ENCODE assay signal across 8 cellular contexts in genomic region chr13:43787998-43788397, GRCh38. TPM values are rescaled to one million over a fixed set of nuclear protein-coding genes. Genes with fewer than 3 reads are reported as not detected.
A peak's percentile ranks its signal among the peaks of the same experiment; 100 is the strongest.
DNase-seq lines count a peak whose midpoint lies in the region; ATAC-seq and TF ChIP-seq lines count a peak whose summit lies in the region.

No MANE protein-coding gene starts in this region.

- intact Hi-C loops in head of caudate nucleus (cut with DNase I) (loop anchor here (5.0 to 10.0 kb wide), 3 partner anchors 89 to 703 kb away; partner anchors contain the start of genes CCDC122 and LACC1), upper lobe of right lung (cut with DNase I) (no loop called here)

- peak; percentile 48 for TF ChIP-seq CTCF in GM12873 (IDR thresholded peaks at IDR 0.05; ENCODE audit: insufficient read depth, low read depth, low read length, missing control alignments)
- peak; percentile 23 for TF ChIP-seq CTCF in upper lobe of right lung (IDR thresholded peaks at IDR 0.05)

- no peaks in the 10 kb centered on the region for H3K9me3 ChIP-seq in upper lobe of right lung

- DNase-seq in SW480 (ENCODE audit: low spot score), result peak; percentile 68
- DNase-seq in head of caudate nucleus, result peak in 22 of 42 donors; percentile 13 to 77 (median 48)
- DNase-seq in upper lobe of right lung, result no peak
- DNase-seq in activated CD4-positive, alpha-beta T cell treated with anti-CD3 and anti-CD28 coated beads, Interleukin-2, amount 50 U/mL, for 1 hour, result no peak

- H3K27ac ChIP-seq in ACC112 (ENCODE audit: low read depth, low read length), result no peak overlapping the region
- H3K27ac ChIP-seq in upper lobe of right lung, result no peak overlapping the region

- H3K4me3 ChIP-seq in ACC112 (ENCODE audit: low read depth, low read length), result peak overlapping the region; percentile 80
- H3K4me3 ChIP-seq in upper lobe of right lung, result peak overlapping the region; percentile 55

- H2AFZ ChIP-seq in ACC112 (ENCODE audit: low read length, unreplicated experiment), result no peak overlapping the region

- H3K36me3 ChIP-seq in ACC112 (ENCODE audit: insufficient read depth, low read length) (no peaks in the 10 kb centered on the region), upper lobe of right lung (no peaks in the 10 kb centered on the region)

- H3K4me1 ChIP-seq in ACC112 (ENCODE audit: control insufficient read depth, insufficient read depth, low read length, unreplicated experiment) (peaks cover 20% of the 10 kb centered on the region), upper lobe of right lung (peaks cover 22% of the 10 kb centered on the region)

- ATAC-seq in upper lobe of right lung (no peak), HG02798 (IDR thresholded peaks at IDR 0.05; ENCODE audit: poor library complexity, unreplicated experiment) (no peak), HG03439 (IDR thresholded peaks at IDR 0.05; ENCODE audit: unreplicated experiment) (no peak)

- no peaks in the 10 kb centered on the region for H3K79me2 ChIP-seq in ACC112 (ENCODE audit: control insufficient read depth, insufficient read depth, low read length, unreplicated experiment)

- H3K27me3 ChIP-seq in ACC112 (ENCODE audit: insufficient read depth, low read length) (no peaks in the 10 kb centered on the region), upper lobe of right lung (peaks cover 36% of the 10 kb centered on the region)

RNA-seq across cellular contexts. Expression of gene ENOX1, which starts 1.2 kb away (rescaled TPM):
- total RNA-seq in upper lobe of right lung, result 0.69 TPM

Comparison
In these comparisons a context has a peak if more than half of its experiments do, and no peak if none do; other contexts are left out.
1. DNase-seq: peak in SW480 (single experiment) and head of caudate nucleus (22 of 42); none in upper lobe of right lung (single experiment) and activated CD4-positive, alpha-beta T cell treated with anti-CD3 and anti-CD28 coated beads, Interleukin-2, amount 50 U/mL, for 1 hour (single experiment).